ENCODE assay signal across 10 cellular contexts in genomic region chr4:75490155-75490554, GRCh38.
DNase-seq lines count a peak whose midpoint lies in the region; FAIRE-seq and TF ChIP-seq lines count a peak whose summit lies in the region.
"Had no signal": no experiment of that assay in that cellular context is flagged by ENCODE, and none has a peak within 500 bp of the region (broad histone marks: within the 10 kb centered on the region; RNA-seq: fewer than 3 reads in every experiment).

No MANE protein-coding gene starts in this region.

- H3K27me3 Mint-ChIP-seq in nephron (ENCODE audit: low read depth): no peaks in the 10 kb centered on the region

- TF ChIP-seq CTCF in GM12872 (IDR thresholded peaks at IDR 0.05; ENCODE audit: insufficient read depth, low read depth, low read length): 0 out of 3 replicates have a peak, but pooled peaks have one; percentile 7
- TF ChIP-seq CTCF in nephron (IDR thresholded peaks at IDR 0.05; ENCODE audit: unreplicated experiment in 3 of 3): peak; percentile 23 to 54 (median 36)

- peaks cover 28% of the 10 kb centered on the region for H3K36me3 Mint-ChIP-seq in nephron (ENCODE audit: low read depth)

- FAIRE-seq in GM19239 (lab: Jason Lieb, UNC): no peak

- H3K27ac Mint-ChIP-seq in nephron: no peak overlapping the region

- no peaks in the 10 kb centered on the region for H3K4me1 Mint-ChIP-seq in nephron

- no peak overlapping the region for H3K4me3 Mint-ChIP-seq in nephron

- H3K9me3 Mint-ChIP-seq in nephron: no peaks in the 10 kb centered on the region

- DNase-seq in NCI-H2227 (lab: John Stamatoyannopoulos, UW; ENCODE audit: unreplicated experiment): peak; percentile 1
- peak; percentile 27 for DNase-seq in dedifferentiated amniotic fluid mesenchymal stem cell (ENCODE audit: extremely low spot score)
- DNase-seq in GM19239 (ENCODE audit: insufficient read length, low spot score): no peak
- no peak for DNase-seq in activated CD4-positive, alpha-beta T cell treated with anti-CD3 and anti-CD28 coated beads for 4 hours
- DNase-seq in OCI-M2 (lab: John Stamatoyannopoulos, UW; ENCODE audit: unreplicated experiment): no peak
- no peak for DNase-seq in NCI-H2081 treated with DMSO at 0.1 percent for 48 hours (lab: John Stamatoyannopoulos, UW)
- DNase-seq: activated T-cell treated with anti-CD3 and anti-CD28 coated beads, Interleukin-2, amount 50 U/mL, for 1 hour; pancreas had no signal

Comparison
In these comparisons a context has a peak if more than half of its experiments do, and no peak if none do; other contexts are left out.
1. DNase-seq: peak in NCI-H2227 (single experiment) and dedifferentiated amniotic fluid mesenchymal stem cell (single experiment); none in GM19239 (single experiment), activated CD4-positive, alpha-beta T cell treated with anti-CD3 and anti-CD28 coated beads for 4 hours (0 of 2), OCI-M2 (single experiment) and NCI-H2081 treated with DMSO at 0.1 percent for 48 hours (single experiment).